1 cellular context compared by ENCODE assay signal in genomic region chr3:43391621-43392020, GRCh38.
TF ChIP-seq lines count a peak whose summit lies in the region.

No MANE protein-coding gene starts in this region.

TF ChIP-seq in GM23338, 12 proteins besides CTCF, POLR2A, EP300 and RAD21:
- TF ChIP-seq ZNF462 (CRISPR knock-in tag; IDR thresholded peaks at IDR 0.05), result no peak
- TF ChIP-seq EZH2 (IDR thresholded peaks at IDR 0.05; ENCODE audit: low read depth, unreplicated experiment), result no peak
- no peak for TF ChIP-seq ETS1 (IDR thresholded peaks at IDR 0.05)
- no peak for TF ChIP-seq ZNF114 (CRISPR knock-in tag; IDR thresholded peaks at IDR 0.05)
- TF ChIP-seq REST (IDR thresholded peaks at IDR 0.05; ENCODE audit: unreplicated experiment), result no peak
- no peak for TF ChIP-seq POLR2AphosphoS5 (IDR thresholded peaks at IDR 0.05; ENCODE audit: low read depth)
- no peak for TF ChIP-seq NANOG (IDR thresholded peaks at IDR 0.05; ENCODE audit: borderline replicate concordance)
- TF ChIP-seq ZNF331 (CRISPR knock-in tag; IDR thresholded peaks at IDR 0.05; ENCODE audit: low read depth), result no peak
